In the genomic region with DNA sequence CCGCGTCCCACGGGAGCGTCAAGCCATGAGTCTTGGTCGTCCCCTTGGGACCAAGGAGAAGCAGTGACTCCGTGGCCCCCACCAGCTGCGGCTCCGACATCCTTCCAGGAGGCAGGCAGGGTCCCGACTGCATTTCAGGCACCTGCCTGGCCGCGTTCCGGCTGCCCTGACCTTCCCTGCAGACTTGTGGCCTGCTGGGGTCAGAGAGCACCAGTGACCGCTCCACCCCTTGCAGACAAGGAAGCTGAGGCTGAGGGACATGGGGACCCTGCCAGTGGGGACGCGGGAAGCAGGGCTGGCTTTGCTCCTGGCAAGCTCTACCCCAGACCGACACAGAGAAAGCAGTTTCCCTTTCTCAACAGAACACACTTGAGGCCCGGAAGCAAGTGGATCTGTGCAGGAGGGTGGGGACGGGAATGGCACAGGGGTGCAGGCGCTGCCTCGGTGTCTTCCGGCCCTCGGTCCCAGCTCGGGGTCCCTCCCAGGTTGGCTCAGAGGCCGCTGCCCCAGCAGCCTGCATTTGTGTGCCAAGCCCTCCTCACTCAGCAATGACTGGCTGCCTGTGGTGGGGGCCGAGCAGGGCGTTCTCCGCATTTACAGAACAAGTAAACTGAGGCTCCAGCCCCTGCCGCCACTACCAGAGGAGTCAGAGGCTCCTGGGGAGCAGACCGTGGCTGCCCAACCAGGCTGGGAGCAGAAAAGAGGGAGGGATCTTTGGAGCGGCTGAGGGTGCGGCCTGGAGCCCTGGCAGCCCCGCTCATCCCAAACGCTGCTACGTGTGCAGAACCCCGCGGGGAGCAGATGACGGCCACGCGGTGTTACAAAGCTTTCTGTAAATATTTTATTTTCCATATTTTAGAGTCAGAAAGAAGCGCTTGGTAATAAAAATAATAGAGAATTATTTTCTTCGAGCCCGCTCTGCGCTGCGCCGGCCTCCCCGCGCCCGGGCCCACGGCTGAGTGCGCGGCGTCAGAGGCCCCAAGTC, we compare ENCODE assay signal across 15 cellular contexts. TPM values are rescaled to one million over a fixed set of nuclear protein-coding genes. Genes with fewer than 3 reads are reported as not detected.
DNase-seq lines count a peak whose midpoint lies in the region; ATAC-seq, FAIRE-seq and TF ChIP-seq lines count a peak whose summit lies in the region.
"Had no signal": no experiment of that assay in that cellular context is flagged by ENCODE, and none has a peak within 500 bp of the region (broad histone marks: within the 10 kb centered on the region; RNA-seq: fewer than 3 reads in every experiment).

No MANE protein-coding gene starts in this region.

- H3K4me3 ChIP-seq in SJCRH30 (peak overlapping the region; percentile 50), neuronal stem cell (ENCODE audit: low read length in 2 of 2) (no peak overlapping the region), tibial nerve (no peak overlapping the region)

- H2BK12ac ChIP-seq in neuronal stem cell (ENCODE audit: low read length): no peak overlapping the region

- no peak overlapping the region for H3K4ac ChIP-seq in neuronal stem cell (ENCODE audit: low read length)

- no CpG with 5 or more reads among the region's 52 CpGs for WGBS in neuronal stem cell (ENCODE audit: extremely low coverage in 2 of 2, insufficient read length in 2 of 2, insufficient replicate concordance in 1 of 2), 2 donors
- 83 to 87% methylated on average over 42 to 44 of the region's 52 CpGs for WGBS in tibial nerve, 2 donors

- H3K36me3 ChIP-seq in SJCRH30 (no peaks in the 10 kb centered on the region), neuronal stem cell (replicated peaks in 1 of 2; ENCODE audit: control insufficient read depth in 2 of 2, insufficient read depth in 2 of 2, low read length in 2 of 2) (peaks cover 0 to 4% of the 10 kb centered on the region in 2 donors), tibial nerve (peaks cover 0 to 32% (median 0%) of the 10 kb centered on the region in 3 donors)

- peak overlapping the region; percentile 53 for H2BK5ac ChIP-seq in neuronal stem cell (ENCODE audit: low read length)

- peak overlapping the region; percentile 18 for H3K27ac Mint-ChIP-seq in endothelial cell (ENCODE audit: unreplicated experiment)
- H3K27ac Mint-ChIP-seq in activated CD4-positive, alpha-beta memory T cell treated with anti-CD3 and anti-CD28 coated beads, Interleukin-2, amount 10 ng/mL, durations not matched to agents 7 days and 5 days: no peak overlapping the region
- H3K27ac Mint-ChIP-seq: activated naive CD4-positive, alpha-beta T cell treated with anti-CD3 and anti-CD28 coated beads, Interleukin-2, amount 50 U/mL, for 72 hours had no signal

- H2AFZ ChIP-seq in neuronal stem cell (ENCODE audit: low read length): no peak overlapping the region

- H3K4me1 Mint-ChIP-seq in endothelial cell (ENCODE audit: unreplicated experiment): peaks cover 29% of the 10 kb centered on the region
- H3K4me1 Mint-ChIP-seq in activated CD4-positive, alpha-beta memory T cell treated with anti-CD3 and anti-CD28 coated beads, Interleukin-2, amount 10 ng/mL, durations not matched to agents 7 days and 5 days: peaks cover 22% of the 10 kb centered on the region

- H3K36me3 Mint-ChIP-seq in endothelial cell (ENCODE audit: low read depth, unreplicated experiment): peaks cover 18% of the 10 kb centered on the region
- peaks cover 3% of the 10 kb centered on the region for H3K36me3 Mint-ChIP-seq in activated CD4-positive, alpha-beta memory T cell treated with anti-CD3 and anti-CD28 coated beads, Interleukin-2, amount 10 ng/mL, durations not matched to agents 7 days and 5 days (ENCODE audit: low read depth)

- peak overlapping the region; percentile 68 for H3K23ac ChIP-seq in neuronal stem cell (ENCODE audit: low read depth, low read length, poor library complexity)

- TF ChIP-seq POLR2A in tibial nerve (IDR thresholded peaks at IDR 0.05): no peak

- H3K4me1 ChIP-seq in SJCRH30 (peaks cover 14% of the 10 kb centered on the region), neuronal stem cell (ENCODE audit: control insufficient read depth in 2 of 2, insufficient read depth in 1 of 2, low read depth in 1 of 2, low read length in 2 of 2) (peaks cover 2 to 21% of the 10 kb centered on the region in 2 donors), tibial nerve (peaks cover 0 to 68% (median 20%) of the 10 kb centered on the region in 4 donors)

- no peak overlapping the region for H2BK120ac ChIP-seq in neuronal stem cell (ENCODE audit: low read depth, low read length)

- H3K27me3 ChIP-seq in SJCRH30 (no peaks in the 10 kb centered on the region; the same call in 1 of the 2 replicates), neuronal stem cell (ENCODE audit: control insufficient read depth in 3 of 3, insufficient read depth in 3 of 3, low read depth in 1 of 3, low read length in 3 of 3) (no peaks in the 10 kb centered on the region), tibial nerve (no peaks in the 10 kb centered on the region)

- peak overlapping the region; percentile 32 for H2AK5ac ChIP-seq in neuronal stem cell (ENCODE audit: low read depth, low read length)

- POLR2A ChIA-PET in activated CD4-positive, alpha-beta memory T cell treated with anti-CD3 and anti-CD28 coated beads, Interleukin-2, amount 10 ng/mL, durations not matched to agents 7 days and 5 days (lab: Charles Lee): no interaction called here

- no peak for ATAC-seq in GM21576 (IDR thresholded peaks at IDR 0.05; ENCODE audit: unreplicated experiment)
- ATAC-seq: activated naive CD4-positive, alpha-beta T cell treated with anti-CD3 and anti-CD28 coated beads, Interleukin-2, amount 50 U/mL, for 72 hours; HepG2 had no signal

- DNase-seq in SJCRH30 (peak in 1 of 2 experiments; percentile 38), endothelial cell (ENCODE audit: low spot score) (no peak), neuronal stem cell (ENCODE audit: low spot score) (no peak), tibial nerve (ENCODE audit: low spot score in 2 of 2) (no peak), frontal cortex (ENCODE audit: low spot score in 2 of 2) (no peak), GM19239 (ENCODE audit: insufficient read length, low spot score) (no peak)
- DNase-seq in activated CD4-positive, alpha-beta memory T cell treated with anti-CD3 and anti-CD28 coated beads, Interleukin-2, amount 10 ng/mL, durations not matched to agents 7 days and 5 days: no peak
- DNase-seq: CD4-positive, CD25-positive, alpha-beta regulatory T cell; cortex of kidney; NCI-H1105; stimulated activated CD4-positive, alpha-beta T cell treated with anti-CD3 and anti-CD28 coated beads, Interleukin-15, amount 100 ng/mL, for 24 hours had no signal

- H3K27me3 Mint-ChIP-seq in endothelial cell (ENCODE audit: unreplicated experiment): peaks cover 59% of the 10 kb centered on the region
- H3K27me3 Mint-ChIP-seq in activated CD4-positive, alpha-beta memory T cell treated with anti-CD3 and anti-CD28 coated beads, Interleukin-2, amount 10 ng/mL, durations not matched to agents 7 days and 5 days: no peaks in the 10 kb centered on the region

- no peak overlapping the region for H3K4me3 Mint-ChIP-seq in endothelial cell (ENCODE audit: unreplicated experiment)
- H3K4me3 Mint-ChIP-seq in activated CD4-positive, alpha-beta memory T cell treated with anti-CD3 and anti-CD28 coated beads, Interleukin-2, amount 10 ng/mL, durations not matched to agents 7 days and 5 days: no peak overlapping the region
- H3K4me3 Mint-ChIP-seq: CD4-positive, CD25-positive, alpha-beta regulatory T cell; neural crest cell had no signal

- H4K91ac ChIP-seq in neuronal stem cell (ENCODE audit: low read depth, low read length, poor library complexity): no peak overlapping the region

- H3K9me3 ChIP-seq in SJCRH30 (replicated peaks) (no peaks in the 10 kb centered on the region), neuronal stem cell (replicated peaks in 1 of 2; ENCODE audit: control insufficient read depth in 2 of 2, insufficient read depth in 1 of 2, low read depth in 1 of 2, low read length in 2 of 2) (peaks cover 0 to 2% of the 10 kb centered on the region in 2 donors), tibial nerve (no peaks in the 10 kb centered on the region)

- CTCF ChIA-PET in activated CD4-positive, alpha-beta memory T cell treated with anti-CD3 and anti-CD28 coated beads, Interleukin-2, amount 10 ng/mL, durations not matched to agents 7 days and 5 days (lab: Charles Lee): no interaction called here

- no peak for TF ChIP-seq EP300 in tibial nerve (IDR thresholded peaks at IDR 0.05)

- peak overlapping the region; percentile 48 for H4K8ac ChIP-seq in neuronal stem cell (ENCODE audit: low read depth, low read length)

- TF ChIP-seq CTCF in endothelial cell (IDR thresholded peaks at IDR 0.05; ENCODE audit: unreplicated experiment): no peak
- TF ChIP-seq CTCF in tibial nerve (IDR thresholded peaks at IDR 0.05): no peak

- no peaks in the 10 kb centered on the region for H3K9me3 Mint-ChIP-seq in endothelial cell (ENCODE audit: unreplicated experiment)
- no peaks in the 10 kb centered on the region for H3K9me3 Mint-ChIP-seq in activated CD4-positive, alpha-beta memory T cell treated with anti-CD3 and anti-CD28 coated beads, Interleukin-2, amount 10 ng/mL, durations not matched to agents 7 days and 5 days
- H3K9me3 Mint-ChIP-seq: activated naive CD4-positive, alpha-beta T cell treated with anti-CD3 and anti-CD28 coated beads, Interleukin-2, amount 50 U/mL, for 72 hours; neural crest cell had no signal

- FAIRE-seq in frontal cortex (lab: Jason Lieb, UNC): no peak
- no peak for FAIRE-seq in GM19239 (lab: Jason Lieb, UNC)
- FAIRE-seq: HepG2 had no signal

- H3K79me1 ChIP-seq in neuronal stem cell (ENCODE audit: low read depth, low read length): peaks cover 6% of the 10 kb centered on the region

- H3K27ac ChIP-seq in SJCRH30: peak overlapping the region; percentile 65
- H3K27ac ChIP-seq in neuronal stem cell (replicated peaks; ENCODE audit: low read length): no peak overlapping the region
- H3K27ac ChIP-seq in tibial nerve: peak overlapping the region; percentile 21 to 79 (median 59)

- no peak overlapping the region for H2BK15ac ChIP-seq in neuronal stem cell (ENCODE audit: low read length)

- no peak overlapping the region for H3K9ac ChIP-seq in neuronal stem cell (ENCODE audit: low read depth, low read length, poor library complexity)

- H3K18ac ChIP-seq in neuronal stem cell (ENCODE audit: low read length): peak overlapping the region; percentile 71

- H3K14ac ChIP-seq in neuronal stem cell (ENCODE audit: low read length): no peak overlapping the region

- no peak overlapping the region for H3K4me2 ChIP-seq in neuronal stem cell (ENCODE audit: insufficient read depth, low read length, poor library complexity, severe bottlenecking)

RNA-seq across cellular contexts. Expression of a gene that starts 43.9 kb away (rescaled TPM):
- 0.10 and 0.14 TPM in 2 replicates for total RNA-seq in SJCRH30 (2014; rRNA removed; shearing (Covaris generic))
- total RNA-seq in endothelial cell (ENCODE audit: unreplicated experiment) (19.8 TPM), tibial nerve (100 to 1,000 TPM; 317 to 697 (median 547) TPM), frontal cortex (20.4 TPM)
- 34.2 TPM for polyA plus RNA-seq in neuronal stem cell (2013, experiment 1 of 2)
- 33.8 TPM for polyA plus RNA-seq in neuronal stem cell (2013, experiment 2 of 2)
- 1 to 10 TPM; 1.3 to 1.8 TPM for total RNA-seq in activated CD4-positive, alpha-beta memory T cell treated with anti-CD3 and anti-CD28 coated beads, Interleukin-2, amount 10 ng/mL, durations not matched to agents 7 days and 5 days

Comparison
In these comparisons a context has a peak if more than half of its experiments do, and no peak if none do; other contexts are left out.
1. RNA of a gene that starts 43.9 kb away (total RNA-seq): 317 to 697 TPM in tibial nerve; 20.4 TPM in frontal cortex (single experiment), 19.8 TPM in endothelial cell (single experiment), 1.3 to 1.8 TPM in activated CD4-positive, alpha-beta memory T cell treated with anti-CD3 and anti-CD28 coated beads, Interleukin-2, amount 10 ng/mL, durations not matched to agents 7 days and 5 days and 0.10 to 0.14 TPM in SJCRH30; every median in the first group is over 10 times any median in the second.